ENCODE assay signal across 8 cellular contexts in genomic region chr5:55533806-55534435, GRCh38. TPM values are rescaled to one million over a fixed set of nuclear protein-coding genes. Genes with fewer than 3 reads are reported as not detected.
DNase-seq lines count a peak whose midpoint lies in the region; ATAC-seq and TF ChIP-seq lines count a peak whose summit lies in the region.

No MANE protein-coding gene starts in this region.

- POLR2A ChIA-PET in activated naive CD8-positive, alpha-beta T cell treated with anti-CD3 and anti-CD28 coated beads, Interleukin-2, amount 10 ng/mL, durations not matched to agents 7 days and 5 days (lab: Charles Lee) = interaction anchor here (0.7 to 1.6 kb wide), 4 partner anchors 57 to 144 kb away, joined by 3 to 7 read pairs (median 4); no protein-coding TSS in a partner anchor

- 1% methylated on average over 22 of the region's 22 CpGs for WGBS in heart right ventricle, 2 donors
- WGBS in prostate gland = 3% methylated on average over 11 of the region's 22 CpGs

- H3K9me3 Mint-ChIP-seq in activated naive CD4-positive, alpha-beta T cell treated with anti-CD3 and anti-CD28 coated beads, Interleukin-2, amount 10 ng/mL, durations not matched to agents 7 days and 5 days = no peaks in the 10 kb centered on the region
- H3K9me3 Mint-ChIP-seq in activated naive CD8-positive, alpha-beta T cell treated with anti-CD3 and anti-CD28 coated beads, Interleukin-2, amount 10 ng/mL, durations not matched to agents 7 days and 5 days = no peaks in the 10 kb centered on the region

- H3K4me3 ChIP-seq in HFF-Myc (replicated peaks; ENCODE audit: low read depth, low read length) (peak overlapping the region; percentile 67), MM.1S (ENCODE audit: low read length) (peak overlapping the region; percentile 90), heart right ventricle (peak overlapping the region; percentile 58 to 95 (median 88)), prostate gland (peak overlapping the region; percentile 82 to 99)

- H3K4me1 ChIP-seq in MM.1S (ENCODE audit: low read length) (peaks cover 13% of the 10 kb centered on the region), heart right ventricle (peaks cover 0 to 64% (median 36%) of the 10 kb centered on the region in 9 donors), prostate gland (replicated peaks) (no peaks in the 10 kb centered on the region)

- H3K79me2 ChIP-seq in MM.1S (ENCODE audit: low read length) = peaks cover 9% of the 10 kb centered on the region; the same call in 1 of the 2 replicates

- H3K36me3 ChIP-seq in MM.1S (replicated peaks; ENCODE audit: insufficient read depth, low read length) (no peaks in the 10 kb centered on the region), heart right ventricle (peaks cover 0 to 11% (median 0%) of the 10 kb centered on the region in 9 donors), prostate gland (no peaks in the 10 kb centered on the region)

- no peaks in the 10 kb centered on the region for H3K9me2 ChIP-seq in MM.1S (replicated peaks; ENCODE audit: insufficient read depth, low read length)

- intact Hi-C loops in heart right ventricle (cut with DNase I) = loop anchor here in 9 of 10 donors (1.0 to 10.0 kb wide), 13 partner anchors 43 to 158 kb away; no protein-coding TSS in a partner anchor
- intact Hi-C loops in prostate gland (cut with DNase I) = loop anchor here (2.0 to 10.0 kb wide), 3 partner anchors 69 to 141 kb away; no protein-coding TSS in a partner anchor

- H3K9me3 ChIP-seq in MM.1S (replicated peaks; ENCODE audit: insufficient read depth, low read length) = no peaks in the 10 kb centered on the region
- no peaks in the 10 kb centered on the region for H3K9me3 ChIP-seq in heart right ventricle
- H3K9me3 ChIP-seq in prostate gland = no peaks in the 10 kb centered on the region

- no peaks in the 10 kb centered on the region for H3K27me3 ChIP-seq in MM.1S (replicated peaks; ENCODE audit: insufficient read depth, low read length)
- H3K27me3 ChIP-seq in heart right ventricle = peaks cover 0 to 8% (median 0%) of the 10 kb centered on the region in 7 donors
- no peaks in the 10 kb centered on the region for H3K27me3 ChIP-seq in prostate gland (replicated peaks; ENCODE audit: insufficient read depth)

- TF ChIP-seq CTCF in HFF-Myc (IDR thresholded peaks at IDR 0.05; ENCODE audit: low read depth, low read length, missing control alignments) (no peak), MM.1S (IDR thresholded peaks at IDR 0.05; ENCODE audit: low read length) (no peak), heart right ventricle (IDR thresholded peaks at IDR 0.05) (no peak), prostate gland (IDR thresholded peaks at IDR 0.05) (no peak)

- H3K27ac Mint-ChIP-seq in activated naive CD4-positive, alpha-beta T cell treated with anti-CD3 and anti-CD28 coated beads, Interleukin-2, amount 10 ng/mL, durations not matched to agents 7 days and 5 days = peak overlapping the region; percentile 89
- peak overlapping the region; percentile 89 for H3K27ac Mint-ChIP-seq in activated naive CD8-positive, alpha-beta T cell treated with anti-CD3 and anti-CD28 coated beads, Interleukin-2, amount 10 ng/mL, durations not matched to agents 7 days and 5 days

- no peaks in the 10 kb centered on the region for H3K27me3 Mint-ChIP-seq in activated naive CD4-positive, alpha-beta T cell treated with anti-CD3 and anti-CD28 coated beads, Interleukin-2, amount 10 ng/mL, durations not matched to agents 7 days and 5 days
- no peaks in the 10 kb centered on the region for H3K27me3 Mint-ChIP-seq in activated naive CD8-positive, alpha-beta T cell treated with anti-CD3 and anti-CD28 coated beads, Interleukin-2, amount 10 ng/mL, durations not matched to agents 7 days and 5 days

- DNase-seq in activated naive CD4-positive, alpha-beta T cell treated with anti-CD3 and anti-CD28 coated beads, Interleukin-2, amount 10 ng/mL, durations not matched to agents 7 days and 5 days = no peak
- DNase-seq in activated naive CD4-positive, alpha-beta T cell (lab: John Stamatoyannopoulos, UW) = no peak
- DNase-seq in HFF-Myc (ENCODE audit: extremely low read depth, low read depth) (peak; percentile 12), MM.1S (peak; percentile 72), heart right ventricle (peak in 1 of 2 donors; percentile 32), prostate gland (ENCODE audit: low spot score) (peak; percentile 18)
- DNase-seq in activated naive CD8-positive, alpha-beta T cell treated with anti-CD3 and anti-CD28 coated beads, Interleukin-2, amount 10 ng/mL, durations not matched to agents 7 days and 5 days = no peak
- no peak for DNase-seq in central memory CD4-positive, alpha-beta T cell

- H3K27ac ChIP-seq in MM.1S (ENCODE audit: low read length) (peak overlapping the region; percentile 67; the same call in 1 of the 2 replicates), heart right ventricle (peak overlapping the region; percentile 78 to 99 (median 96)), prostate gland (peak overlapping the region; percentile 96 to 99)

- H3K4me1 Mint-ChIP-seq in activated naive CD4-positive, alpha-beta T cell treated with anti-CD3 and anti-CD28 coated beads, Interleukin-2, amount 10 ng/mL, durations not matched to agents 7 days and 5 days = peaks cover 65% of the 10 kb centered on the region
- H3K4me1 Mint-ChIP-seq in activated naive CD8-positive, alpha-beta T cell treated with anti-CD3 and anti-CD28 coated beads, Interleukin-2, amount 10 ng/mL, durations not matched to agents 7 days and 5 days = peaks cover 48% of the 10 kb centered on the region

- TF ChIP-seq POLR2A in prostate gland (IDR thresholded peaks at IDR 0.05) = no peak

- CTCF ChIA-PET in activated naive CD4-positive, alpha-beta T cell treated with anti-CD3 and anti-CD28 coated beads, Interleukin-2, amount 10 ng/mL, durations not matched to agents 7 days and 5 days (lab: Charles Lee) = no interaction called here

- H3K36me3 Mint-ChIP-seq in activated naive CD4-positive, alpha-beta T cell treated with anti-CD3 and anti-CD28 coated beads, Interleukin-2, amount 10 ng/mL, durations not matched to agents 7 days and 5 days = peaks cover 27% of the 10 kb centered on the region
- peaks cover 21% of the 10 kb centered on the region for H3K36me3 Mint-ChIP-seq in activated naive CD8-positive, alpha-beta T cell treated with anti-CD3 and anti-CD28 coated beads, Interleukin-2, amount 10 ng/mL, durations not matched to agents 7 days and 5 days

- peak overlapping the region; percentile 93 for H2AFZ ChIP-seq in MM.1S (ENCODE audit: low read length)

- no peaks in the 10 kb centered on the region for H4K20me1 ChIP-seq in MM.1S (ENCODE audit: insufficient read depth, low read length)

- H3K4me3 Mint-ChIP-seq in activated naive CD4-positive, alpha-beta T cell treated with anti-CD3 and anti-CD28 coated beads, Interleukin-2, amount 10 ng/mL, durations not matched to agents 7 days and 5 days = peak overlapping the region; percentile 94
- peak overlapping the region; percentile 99 for H3K4me3 Mint-ChIP-seq in activated naive CD8-positive, alpha-beta T cell treated with anti-CD3 and anti-CD28 coated beads, Interleukin-2, amount 10 ng/mL, durations not matched to agents 7 days and 5 days

- H3F3A ChIP-seq in MM.1S (ENCODE audit: insufficient read depth, low read length) = peaks cover 17% of the 10 kb centered on the region; the same call in 1 of the 2 replicates

- peak overlapping the region; percentile 77; the same call in 1 of the 2 replicates for H3K9ac ChIP-seq in MM.1S (ENCODE audit: low read length)

- peak; percentile 51 for ATAC-seq in activated naive CD8-positive, alpha-beta T cell treated with anti-CD3 and anti-CD28 coated beads, Interleukin-2, amount 10 ng/mL, durations not matched to agents 7 days and 5 days (ENCODE audit: low read depth)
- ATAC-seq in heart right ventricle = peak; percentile 27 to 79 (median 52)

- H3K4me2 ChIP-seq in MM.1S (ENCODE audit: low read depth, low read length) = peak overlapping the region; percentile 81

RNA-seq across cellular contexts. Expression of gene PLPP1, which starts 0.8 kb away (rescaled TPM):
- total RNA-seq in activated naive CD8-positive, alpha-beta T cell treated with anti-CD3 and anti-CD28 coated beads, Interleukin-2, amount 10 ng/mL, durations not matched to agents 7 days and 5 days = 10 to 100 TPM; 25.9 to 27.8 TPM
- total RNA-seq in heart right ventricle (100 to 1,000 TPM in 1 of 10 donors, 10 to 100 TPM in 9; 58.7 to 111 (median 75.4) TPM), prostate gland (1,000 to 10,000 TPM in 1 of 2 donors, 100 to 1,000 TPM in 1; 823 to 5,059 TPM)
- 100 to 1,000 TPM in 1 of 2 donors, 10 to 100 TPM in 1; 90.2 to 110 TPM for polyA plus RNA-seq in heart right ventricle

Comparison
In these comparisons a context has a peak if more than half of its experiments do, and no peak if none do; other contexts are left out.
1. DNase-seq: peak in HFF-Myc (single experiment), MM.1S (single experiment) and prostate gland (single experiment); none in activated naive CD4-positive, alpha-beta T cell treated with anti-CD3 and anti-CD28 coated beads, Interleukin-2, amount 10 ng/mL, durations not matched to agents 7 days and 5 days (single experiment), activated naive CD4-positive, alpha-beta T cell (0 of 4), activated naive CD8-positive, alpha-beta T cell treated with anti-CD3 and anti-CD28 coated beads, Interleukin-2, amount 10 ng/mL, durations not matched to agents 7 days and 5 days (single experiment) and central memory CD4-positive, alpha-beta T cell (single experiment).
2. RNA of gene PLPP1, which starts 0.8 kb away (total RNA-seq): 823 to 5,059 TPM in prostate gland; 58.7 to 111 TPM in heart right ventricle and 25.9 to 27.8 TPM in activated naive CD8-positive, alpha-beta T cell treated with anti-CD3 and anti-CD28 coated beads, Interleukin-2, amount 10 ng/mL, durations not matched to agents 7 days and 5 days; every median in the first group is over 4 times any median in the second.
3. Peak in every context shown above with its lines, with median percentiles within 50 percentile points of each other: H3K4me3 ChIP-seq and H3K27ac ChIP-seq.